Comparison of ENCODE assay signal across 1 cellular context in the genomic region with DNA sequence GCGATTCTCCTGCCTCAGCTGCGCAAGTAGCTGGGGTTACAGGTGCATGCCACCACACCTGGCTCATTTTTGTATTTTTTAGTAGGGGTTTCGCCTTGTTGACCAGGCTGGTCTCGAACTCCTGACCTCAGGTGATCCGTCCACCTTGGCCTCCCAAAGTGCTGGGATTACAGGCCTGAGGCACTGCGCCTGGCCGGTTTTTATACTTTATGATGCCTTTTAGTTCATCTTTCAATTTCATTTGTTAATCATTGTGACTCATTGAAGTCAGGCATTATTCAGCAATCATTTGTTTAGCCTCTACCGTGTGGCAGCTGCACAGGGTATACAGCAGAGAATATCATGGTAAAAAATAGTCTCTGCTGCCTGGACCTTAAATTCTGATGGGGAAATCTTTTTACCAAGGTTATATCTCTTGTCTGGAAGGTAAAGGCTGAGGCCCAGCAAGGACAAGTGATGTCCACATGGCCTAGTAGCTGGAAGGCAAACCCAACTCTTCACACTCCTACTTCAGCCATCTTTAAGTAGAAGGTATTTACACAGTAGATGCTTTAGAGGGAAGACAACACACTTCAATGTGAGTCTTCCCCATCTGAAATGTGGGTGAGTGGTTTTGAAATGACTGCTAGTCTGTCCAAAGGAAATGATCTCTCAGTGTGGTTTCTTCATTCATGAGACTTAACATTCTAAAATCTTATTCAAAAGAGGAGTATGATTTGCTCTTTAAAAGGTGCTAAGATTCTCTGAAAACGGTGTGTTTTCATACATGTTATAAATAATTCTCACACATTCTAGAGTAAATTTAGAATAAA.
TF ChIP-seq lines count a peak whose summit lies in the region.

No MANE protein-coding gene starts in this region.

TF ChIP-seq in SK-N-SH treated with all-trans-retinoic acid at 6 μM for 48 hours, 23 proteins besides CTCF, POLR2A, EP300 and RAD21 (continued from another document):
- no peak for TF ChIP-seq TOX (CRISPR knock-in tag; IDR thresholded peaks at IDR 0.05; ENCODE audit: borderline replicate concordance)
- TF ChIP-seq, protein P1, sequence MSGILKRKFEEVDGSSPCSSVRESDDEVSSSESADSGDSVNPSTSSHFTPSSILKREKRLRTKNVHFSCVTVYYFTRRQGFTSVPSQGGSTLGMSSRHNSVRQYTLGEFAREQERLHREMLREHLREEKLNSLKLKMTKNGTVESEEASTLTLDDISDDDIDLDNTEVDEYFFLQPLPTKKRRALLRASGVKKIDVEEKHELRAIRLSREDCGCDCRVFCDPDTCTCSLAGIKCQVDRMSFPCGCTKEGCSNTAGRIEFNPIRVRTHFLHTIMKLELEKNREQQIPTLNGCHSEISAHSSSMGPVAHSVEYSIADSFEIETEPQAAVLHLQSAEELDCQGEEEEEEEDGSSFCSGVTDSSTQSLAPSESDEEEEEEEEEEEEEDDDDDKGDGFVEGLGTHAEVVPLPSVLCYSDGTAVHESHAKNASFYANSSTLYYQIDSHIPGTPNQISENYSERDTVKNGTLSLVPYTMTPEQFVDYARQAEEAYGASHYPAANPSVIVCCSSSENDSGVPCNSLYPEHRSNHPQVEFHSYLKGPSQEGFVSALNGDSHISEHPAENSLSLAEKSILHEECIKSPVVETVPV (CRISPR knock-in tag; IDR thresholded peaks at IDR 0.05) = no peak
- no peak for TF ChIP-seq GLIS3 (CRISPR knock-in tag; IDR thresholded peaks at IDR 0.05)
- no peak for TF ChIP-seq ZFP30 (CRISPR knock-in tag; IDR thresholded peaks at IDR 0.05)
